Comparison of ENCODE assay signal across 9 cellular contexts in genomic region chr1:226739696-226740065, GRCh38. TPM values are rescaled to one million over a fixed set of nuclear protein-coding genes. Genes with fewer than 3 reads are reported as not detected.
DNase-seq lines count a peak whose midpoint lies in the region; ATAC-seq and TF ChIP-seq lines count a peak whose summit lies in the region.
"Had no signal": no experiment of that assay in that cellular context is flagged by ENCODE, and none has a peak within 500 bp of the region (broad histone marks: within the 10 kb centered on the region; RNA-seq: fewer than 3 reads in every experiment).

No MANE protein-coding gene starts in this region.

- no peaks in the 10 kb centered on the region for H3K36me3 Mint-ChIP-seq in T-helper 17 cell (ENCODE audit: low read depth)

- no peaks in the 10 kb centered on the region for H4K20me1 ChIP-seq in SK-N-SH (ENCODE audit: insufficient read depth)

- POLR2A ChIA-PET in SK-N-SH (lab: Yijun Ruan, JAX), result no interaction called here

- H3K4me3 Mint-ChIP-seq in T-helper 17 cell, result peak overlapping the region; percentile 96

- peaks cover 16% of the 10 kb centered on the region for H3K4me1 Mint-ChIP-seq in T-helper 17 cell

- no peaks in the 10 kb centered on the region for H3K79me2 ChIP-seq in SK-N-SH (ENCODE audit: insufficient read depth)

- TF ChIP-seq RAD21 in SK-N-SH (IDR thresholded peaks at IDR 0.05; ENCODE audit: low read length), result no peak

- H3K4me1 ChIP-seq in SK-N-SH (ENCODE audit: control insufficient read depth in 1 of 2, insufficient read depth in 2 of 2, low read depth in 1 of 2, low read length in 1 of 2), result peaks cover 4 to 13% of the 10 kb centered on the region in 2 experiments; a peak in 3 of 4 replicates
- H3K4me1 ChIP-seq in right cardiac atrium (ENCODE audit: control insufficient read depth, insufficient read depth, low read length), result no peaks in the 10 kb centered on the region
- H3K4me1 ChIP-seq in stomach, result peaks cover 5 to 39% (median 30%) of the 10 kb centered on the region in 4 donors

- H3K4me3 ChIP-seq in SK-N-SH (ENCODE audit: low read depth in 2 of 2, low read length in 1 of 2) (peak overlapping the region; percentile 65 to 80; a peak in 3 of 4 replicates), right cardiac atrium (ENCODE audit: low read length) (peak overlapping the region; percentile 90), stomach (peak overlapping the region; percentile 76 to 98 (median 90))

- no peaks in the 10 kb centered on the region for H3K27me3 Mint-ChIP-seq in T-helper 17 cell

- DNase-seq in SK-N-SH (no peak), T-helper 17 cell (no peak), right cardiac atrium (no peak), stomach (no peak), DMS114 treated with DMSO at 0.1 percent for 48 hours (lab: John Stamatoyannopoulos, UW; ENCODE audit: unreplicated experiment) (no peak)
- DNase-seq in effector CD4-positive, alpha-beta T cell, result no peak
- DNase-seq: NCI-H1694 had no signal

- intact Hi-C loops in right cardiac atrium (cut with DNase I), result loop anchor here (2.0 to 10.0 kb wide), 5 partner anchors 83 to 107 kb away; no protein-coding TSS in a partner anchor
- intact Hi-C loops in stomach (cut with DNase I; ENCODE audit: low total_unique reads), result loop anchor here (10.0 kb wide), 1 partner anchor 85 kb away; no protein-coding TSS in a partner anchor

- no peak for TF ChIP-seq EP300 in SK-N-SH (IDR thresholded peaks at IDR 0.05; ENCODE audit: borderline replicate concordance in 1 of 2, low read depth in 1 of 2, low read length in 1 of 2)
- no peak for TF ChIP-seq EP300 in stomach (IDR thresholded peaks at IDR 0.05)

- peak overlapping the region; percentile 97 for H3K27ac Mint-ChIP-seq in T-helper 17 cell

- H2AFZ ChIP-seq in SK-N-SH (ENCODE audit: low read depth), result peak overlapping the region; percentile 100

- TF ChIP-seq POLR2A in stomach (IDR thresholded peaks at IDR 0.05), result no peak

- peaks cover 0 to 6% of the 10 kb centered on the region in 2 experiments for H3K36me3 ChIP-seq in SK-N-SH (replicated peaks in 1 of 2; ENCODE audit: control insufficient read depth in 1 of 2, insufficient read depth in 2 of 2, low read length in 1 of 2)
- H3K36me3 ChIP-seq in stomach, result peaks cover 0 to 18% (median 6%) of the 10 kb centered on the region in 4 donors

- H3K27ac ChIP-seq in SK-N-SH (ENCODE audit: low read depth in 2 of 2, low read length in 1 of 2) (peak overlapping the region; percentile 50 to 68; a peak in 2 of 4 replicates), right cardiac atrium (ENCODE audit: low read length) (no peak overlapping the region), stomach (peak overlapping the region in 4 of 5 donors; percentile 91 to 96 (median 92))

- H3K27me3 ChIP-seq in SK-N-SH (ENCODE audit: insufficient read depth) (no peaks in the 10 kb centered on the region), right cardiac atrium (ENCODE audit: control insufficient read depth, insufficient read depth) (no peaks in the 10 kb centered on the region), stomach (no peaks in the 10 kb centered on the region)

- 0 out of 2 replicates have a peak, but pooled peaks cover 3% of the 10 kb centered on the region for H3K9me2 ChIP-seq in SK-N-SH

- H3F3A ChIP-seq in SK-N-SH (replicated peaks; ENCODE audit: insufficient read depth), result no peaks in the 10 kb centered on the region

- WGBS in SK-N-SH (ENCODE audit: low lambda C conversion rate), result 93% methylated on average over 3 of the region's 3 CpGs
- 64% methylated on average over 3 of the region's 3 CpGs for WGBS in right cardiac atrium
- WGBS in stomach, 5 donors, result 48 to 67% (median 52%) methylated on average over 3 of the region's 3 CpGs

- CTCF ChIA-PET in SK-N-SH (lab: Yijun Ruan, JAX), result interaction anchor here (1.2 kb wide), 1 partner anchor 106 kb away, joined by 3 read pairs; no protein-coding TSS in a partner anchor

- no peak overlapping the region; the same call in 1 of the 2 replicates for H3K9ac ChIP-seq in SK-N-SH

- H3K9me3 ChIP-seq in SK-N-SH, result 0 out of 2 replicates have a peak, but pooled peaks cover 8% of the 10 kb centered on the region
- H3K9me3 ChIP-seq in T-helper 17 cell (ENCODE audit: control insufficient read depth, low read length, poor library complexity, severe bottlenecking), result no peaks in the 10 kb centered on the region
- no peaks in the 10 kb centered on the region for H3K9me3 ChIP-seq in right cardiac atrium (ENCODE audit: control insufficient read depth, low read length)
- no peaks in the 10 kb centered on the region for H3K9me3 ChIP-seq in stomach

- TF ChIP-seq CTCF in SK-N-SH (IDR thresholded peaks at IDR 0.05), result no peak
- TF ChIP-seq CTCF in stomach (IDR thresholded peaks at IDR 0.05), result no peak

- H3K4me2 ChIP-seq in SK-N-SH, result peak overlapping the region; percentile 99

- ATAC-seq in SK-N-SH treated with all-trans-retinoic acid at 6 μM for 48 hours (no peak), T-helper 17 cell (peak; percentile 36), right cardiac atrium (no peak), GM21723 (IDR thresholded peaks at IDR 0.05; ENCODE audit: unreplicated experiment) (no peak)

TF ChIP-seq in SK-N-SH, 30 proteins besides CTCF, POLR2A, EP300 and RAD21 (continues in another document):
- no peak for TF ChIP-seq REST (IDR thresholded peaks at IDR 0.05; ENCODE audit: low read depth, low read length)

TF ChIP-seq in SK-N-SH treated with all-trans-retinoic acid at 6 μM for 48 hours, 23 proteins besides CTCF, POLR2A, EP300 and RAD21 (continues in another document):
- TF ChIP-seq CSDC2 (CRISPR knock-in tag; IDR thresholded peaks at IDR 0.05) (no peak), ESRRG (CRISPR knock-in tag; IDR thresholded peaks at IDR 0.05) (no peak), TOX (CRISPR knock-in tag; IDR thresholded peaks at IDR 0.05; ENCODE audit: borderline replicate concordance) (no peak), PPARA (CRISPR knock-in tag; IDR thresholded peaks at IDR 0.05; ENCODE audit: borderline replicate concordance) (no peak), TSHZ2 (CRISPR knock-in tag; IDR thresholded peaks at IDR 0.05) (no peak), TCF4 (CRISPR knock-in tag; IDR thresholded peaks at IDR 0.05; ENCODE audit: borderline replicate concordance) (no peak), OSR1 (CRISPR knock-in tag; IDR thresholded peaks at IDR 0.05) (no peak), ZNF8 (CRISPR knock-in tag; IDR thresholded peaks at IDR 0.05) (no peak), ZNF565 (CRISPR knock-in tag; conservative IDR thresholded peaks at IDR 0.05; ENCODE audit: low read depth) (no peak), CSRNP3 (CRISPR knock-in tag; IDR thresholded peaks at IDR 0.05) (no peak), ZC3H10 (CRISPR knock-in tag; IDR thresholded peaks at IDR 0.05) (no peak), ZFP3 (CRISPR knock-in tag; IDR thresholded peaks at IDR 0.05) (no peak)

RNA-seq across cellular contexts. Expression of gene ITPKB, which starts 0.6 kb away (rescaled TPM):
- polyA plus RNA-seq in SK-N-SH (2012; rRNA removed) (1.8 and 2.4 TPM in 2 replicates), right cardiac atrium (9.6 TPM), stomach (1 to 10 TPM; 3.8 to 5.4 (median 4.4) TPM)
- polyA plus RNA-seq in SK-N-SH (2012; cell fraction: cytosol; rRNA removed), result 1.0 and 1.7 TPM in 2 replicates
- polyA plus RNA-seq in SK-N-SH (2012; cell fraction: nucleus; rRNA removed), result 3.5 and 3.6 TPM in 2 replicates
- total RNA-seq in T-helper 17 cell (100 to 1,000 TPM; 128 to 166 TPM), right cardiac atrium (10 to 100 TPM in 2 of 4 donors, 1 to 10 TPM in 2; 9.6 to 15.4 (median 11.1) TPM), stomach (10 to 100 TPM; 16.4 to 38.8 (median 24.6) TPM)
